Comparison of ENCODE assay signal across 1 cellular context in the genomic region with DNA sequence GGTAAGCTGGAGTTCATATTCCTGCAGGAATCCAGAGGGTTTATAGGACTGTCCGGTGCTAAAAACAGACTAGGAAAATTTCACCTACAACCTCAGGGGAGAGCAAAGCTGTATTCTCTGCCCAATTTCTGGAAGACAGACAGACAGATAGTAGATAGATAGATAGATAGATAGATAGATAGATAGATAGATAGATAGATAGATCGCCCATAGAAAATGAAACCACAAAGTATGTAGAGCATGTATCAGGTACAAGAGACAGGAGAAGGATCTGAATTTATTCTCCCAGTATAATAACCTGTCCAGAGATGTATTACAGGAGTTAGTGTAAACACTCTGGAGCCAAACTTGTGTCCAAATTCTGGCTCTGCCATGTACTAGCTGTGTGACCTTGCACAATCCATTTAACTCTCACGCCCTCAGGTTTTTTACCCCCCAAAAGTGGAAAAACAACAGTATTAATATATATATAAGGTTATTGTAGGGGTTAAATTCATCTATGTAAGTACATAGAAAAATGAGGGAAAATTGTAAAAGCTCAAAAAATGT.
TF ChIP-seq lines count a peak whose summit lies in the region.

No MANE protein-coding gene starts in this region.

TF ChIP-seq in A549, 52 proteins besides CTCF, POLR2A, EP300 and RAD21 (continued from another document):
- TF ChIP-seq, protein P1, sequence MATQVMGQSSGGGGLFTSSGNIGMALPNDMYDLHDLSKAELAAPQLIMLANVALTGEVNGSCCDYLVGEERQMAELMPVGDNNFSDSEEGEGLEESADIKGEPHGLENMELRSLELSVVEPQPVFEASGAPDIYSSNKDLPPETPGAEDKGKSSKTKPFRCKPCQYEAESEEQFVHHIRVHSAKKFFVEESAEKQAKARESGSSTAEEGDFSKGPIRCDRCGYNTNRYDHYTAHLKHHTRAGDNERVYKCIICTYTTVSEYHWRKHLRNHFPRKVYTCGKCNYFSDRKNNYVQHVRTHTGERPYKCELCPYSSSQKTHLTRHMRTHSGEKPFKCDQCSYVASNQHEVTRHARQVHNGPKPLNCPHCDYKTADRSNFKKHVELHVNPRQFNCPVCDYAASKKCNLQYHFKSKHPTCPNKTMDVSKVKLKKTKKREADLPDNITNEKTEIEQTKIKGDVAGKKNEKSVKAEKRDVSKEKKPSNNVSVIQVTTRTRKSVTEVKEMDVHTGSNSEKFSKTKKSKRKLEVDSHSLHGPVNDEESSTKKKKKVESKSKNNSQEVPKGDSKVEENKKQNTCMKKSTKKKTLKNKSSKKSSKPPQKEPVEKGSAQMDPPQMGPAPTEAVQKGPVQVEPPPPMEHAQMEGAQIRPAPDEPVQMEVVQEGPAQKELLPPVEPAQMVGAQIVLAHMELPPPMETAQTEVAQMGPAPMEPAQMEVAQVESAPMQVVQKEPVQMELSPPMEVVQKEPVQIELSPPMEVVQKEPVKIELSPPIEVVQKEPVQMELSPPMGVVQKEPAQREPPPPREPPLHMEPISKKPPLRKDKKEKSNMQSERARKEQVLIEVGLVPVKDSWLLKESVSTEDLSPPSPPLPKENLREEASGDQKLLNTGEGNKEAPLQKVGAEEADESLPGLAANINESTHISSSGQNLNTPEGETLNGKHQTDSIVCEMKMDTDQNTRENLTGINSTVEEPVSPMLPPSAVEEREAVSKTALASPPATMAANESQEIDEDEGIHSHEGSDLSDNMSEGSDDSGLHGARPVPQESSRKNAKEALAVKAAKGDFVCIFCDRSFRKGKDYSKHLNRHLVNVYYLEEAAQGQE (IDR thresholded peaks at IDR 0.05), result no peak
- TF ChIP-seq NPAS2 (CRISPR knock-in tag; IDR thresholded peaks at IDR 0.05; ENCODE audit: borderline replicate concordance) (no peak), HDAC2 (IDR thresholded peaks at IDR 0.05) (no peak), TP53 (CRISPR knock-in tag; IDR thresholded peaks at IDR 0.05) (no peak)
